ENCODE assay signal across 25 cellular contexts in the genomic region with DNA sequence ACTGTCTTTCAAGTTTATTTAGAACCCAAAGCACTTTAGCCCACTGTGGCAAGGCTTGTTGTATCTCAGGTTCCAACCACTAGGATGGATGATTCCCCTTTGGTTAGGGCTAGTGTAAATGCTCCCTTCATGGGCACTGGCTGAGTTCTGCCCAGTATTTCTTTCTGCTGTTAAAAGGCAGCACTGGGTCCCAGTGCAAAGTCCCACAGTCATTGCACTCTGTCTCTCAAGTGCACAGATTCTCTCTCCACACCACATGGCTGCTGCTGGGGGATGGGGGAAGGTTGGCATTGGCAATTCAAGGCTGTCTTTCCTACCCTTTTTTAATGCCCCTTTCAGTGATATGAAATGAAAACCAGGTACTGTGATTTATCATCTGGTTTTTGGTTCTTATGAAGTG. TPM values are rescaled to one million over a fixed set of nuclear protein-coding genes. Genes with fewer than 3 reads are reported as not detected.
"Had no signal": no experiment of that assay in that cellular context is flagged by ENCODE, and none has a peak within 500 bp of the region (broad histone marks: within the 10 kb centered on the region; RNA-seq: fewer than 3 reads in every experiment).

No MANE protein-coding gene starts in this region.

- H3K4me3 ChIP-seq: coronary artery, dorsolateral prefrontal cortex, esophagus muscularis mucosa, gastroesophageal sphincter, heart right ventricle, left ventricle myocardium inferior, lung had no signal

- H3K36me3 ChIP-seq: esophagus muscularis mucosa, gastroesophageal sphincter, heart right ventricle, left ventricle myocardium inferior had no signal

- H3K27ac ChIP-seq: coronary artery, dorsolateral prefrontal cortex, esophagus muscularis mucosa, foreskin keratinocyte, gastroesophageal sphincter, heart right ventricle, left ventricle myocardium inferior had no signal

- H3K27me3 ChIP-seq: esophagus muscularis mucosa, foreskin keratinocyte, gastroesophageal sphincter had no signal

- H3K4me3 Mint-ChIP-seq: memory B cell; naive thymus-derived CD4-positive, alpha-beta T cell had no signal

- FAIRE-seq: colon, endothelial cell of umbilical vein, frontal cortex, islet of Langerhans, keratinocyte had no signal

- H3K9me3 ChIP-seq: esophagus muscularis mucosa, gastroesophageal sphincter had no signal

- ATAC-seq: foreskin keratinocyte; gastroesophageal sphincter; heart right ventricle; left cardiac atrium; naive thymus-derived CD4-positive, alpha-beta T cell had no signal

- H3K4me1 ChIP-seq: esophagus muscularis mucosa, foreskin keratinocyte, gastroesophageal sphincter, heart right ventricle, left ventricle myocardium inferior had no signal

- DNase-seq: dermis blood vessel endothelial cell; dorsolateral prefrontal cortex; effector CD4-positive, alpha-beta T cell; effector memory CD4-positive, alpha-beta T cell; foreskin keratinocyte; glutamatergic neuron; head of caudate nucleus; heart right ventricle; hippocampal formation; left cardiac atrium; left ventricle myocardium inferior; mammary epithelial cell; mesendoderm; midbrain; naive thymus-derived CD4-positive, alpha-beta T cell had no signal

RNA-seq across cellular contexts. Expression of a gene that starts 7.2 kb away (rescaled TPM):
- total RNA-seq: foreskin keratinocyte had no signal
- polyA plus RNA-seq: foreskin keratinocyte; naive thymus-derived CD4-positive, alpha-beta T cell had no signal
